Comparison of ENCODE assay signal across 8 cellular contexts in the genomic region with DNA sequence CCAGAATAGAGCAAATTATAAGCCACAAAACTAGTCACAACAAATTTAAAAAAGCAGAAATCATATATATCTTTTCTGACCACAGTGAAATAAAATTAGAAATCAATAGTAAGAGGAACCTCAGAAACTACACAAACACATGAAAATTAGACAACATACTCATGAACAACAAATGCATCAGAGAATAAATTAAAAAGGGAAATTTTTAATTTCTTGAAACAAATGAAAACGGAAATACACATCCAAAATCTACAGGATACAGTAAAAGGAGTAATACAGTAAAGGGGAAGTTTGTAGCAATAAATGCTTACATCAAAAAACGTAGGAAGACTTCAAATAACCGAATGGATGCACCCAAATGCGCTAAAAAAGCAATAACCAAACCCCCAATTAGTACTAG. TPM values are rescaled to one million over a fixed set of nuclear protein-coding genes. Genes with fewer than 3 reads are reported as not detected.
"Had no signal": no experiment of that assay in that cellular context is flagged by ENCODE, and none has a peak within 500 bp of the region (broad histone marks: within the 10 kb centered on the region; RNA-seq: fewer than 3 reads in every experiment).

No MANE protein-coding gene starts in this region.

- DNase-seq: GDM1, GF-D8 had no signal

- FAIRE-seq: GM12878, GM12891, GM12892, GM18507, GM19239 had no signal

- ATAC-seq: GM12878 had no signal

- H3K4me3 ChIP-seq: GM12878 had no signal

RNA-seq across cellular contexts. Expression of a gene that starts 19.2 kb away (rescaled TPM):
- total RNA-seq: G401, GM12878 had no signal
